Comparison of ENCODE assay signal across 1 cellular context in the genomic region with DNA sequence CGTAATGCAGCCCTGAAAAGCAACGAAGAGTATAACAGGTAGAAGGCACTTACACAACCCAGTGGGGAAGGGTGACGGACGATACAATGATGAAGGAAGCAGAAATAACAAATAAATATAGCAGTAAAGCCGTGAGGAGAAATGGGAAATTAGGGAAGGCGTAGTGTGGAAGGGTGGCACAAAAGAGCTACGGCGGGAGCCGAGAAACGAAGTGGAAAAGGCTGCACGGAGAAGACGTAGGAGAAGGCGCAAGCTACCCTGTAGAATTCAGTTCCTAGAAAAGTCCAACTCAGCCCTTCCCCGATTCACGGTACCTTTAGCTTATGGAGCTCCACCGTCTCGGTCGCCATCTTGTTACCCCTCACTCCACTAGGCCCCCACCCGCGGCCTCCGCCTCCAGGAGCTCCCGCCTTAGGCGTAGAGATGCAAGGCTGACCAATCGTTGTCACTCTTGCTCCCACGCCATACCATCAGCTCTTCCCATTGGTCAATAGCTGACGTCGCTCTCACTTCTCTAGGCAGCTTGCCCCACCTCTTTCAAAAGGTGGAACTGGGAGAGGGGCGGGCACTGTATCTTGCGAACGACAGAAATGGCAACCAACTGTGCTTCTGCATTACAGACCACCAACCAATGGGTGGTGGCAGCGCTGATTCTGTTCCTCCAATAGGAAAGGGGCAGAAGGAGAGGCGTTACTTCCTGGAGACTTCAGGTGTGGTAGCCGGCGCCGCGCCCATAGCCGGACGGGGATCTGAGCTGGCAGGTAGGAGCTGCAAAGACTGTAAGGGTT.
TF ChIP-seq lines count a peak whose summit lies in the region.

A gene with protein sequence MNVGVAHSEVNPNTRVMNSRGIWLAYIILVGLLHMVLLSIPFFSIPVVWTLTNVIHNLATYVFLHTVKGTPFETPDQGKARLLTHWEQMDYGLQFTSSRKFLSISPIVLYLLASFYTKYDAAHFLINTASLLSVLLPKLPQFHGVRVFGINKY (plus strand): TSS at position 690 of the 788 bp plus-strand sequence. CDS start 959 bp downstream, outside the sequence.
A gene with protein sequence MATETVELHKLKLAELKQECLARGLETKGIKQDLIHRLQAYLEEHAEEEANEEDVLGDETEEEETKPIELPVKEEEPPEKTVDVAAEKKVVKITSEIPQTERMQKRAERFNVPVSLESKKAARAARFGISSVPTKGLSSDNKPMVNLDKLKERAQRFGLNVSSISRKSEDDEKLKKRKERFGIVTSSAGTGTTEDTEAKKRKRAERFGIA (minus strand): TSS at position 373 of the 788 bp plus-strand sequence. CDS start 23 bp downstream, at position 350.

TF ChIP-seq in K562, 482 proteins besides CTCF, POLR2A, EP300 and RAD21 (continued from another document and continues in another):
- TF ChIP-seq, protein P1, sequence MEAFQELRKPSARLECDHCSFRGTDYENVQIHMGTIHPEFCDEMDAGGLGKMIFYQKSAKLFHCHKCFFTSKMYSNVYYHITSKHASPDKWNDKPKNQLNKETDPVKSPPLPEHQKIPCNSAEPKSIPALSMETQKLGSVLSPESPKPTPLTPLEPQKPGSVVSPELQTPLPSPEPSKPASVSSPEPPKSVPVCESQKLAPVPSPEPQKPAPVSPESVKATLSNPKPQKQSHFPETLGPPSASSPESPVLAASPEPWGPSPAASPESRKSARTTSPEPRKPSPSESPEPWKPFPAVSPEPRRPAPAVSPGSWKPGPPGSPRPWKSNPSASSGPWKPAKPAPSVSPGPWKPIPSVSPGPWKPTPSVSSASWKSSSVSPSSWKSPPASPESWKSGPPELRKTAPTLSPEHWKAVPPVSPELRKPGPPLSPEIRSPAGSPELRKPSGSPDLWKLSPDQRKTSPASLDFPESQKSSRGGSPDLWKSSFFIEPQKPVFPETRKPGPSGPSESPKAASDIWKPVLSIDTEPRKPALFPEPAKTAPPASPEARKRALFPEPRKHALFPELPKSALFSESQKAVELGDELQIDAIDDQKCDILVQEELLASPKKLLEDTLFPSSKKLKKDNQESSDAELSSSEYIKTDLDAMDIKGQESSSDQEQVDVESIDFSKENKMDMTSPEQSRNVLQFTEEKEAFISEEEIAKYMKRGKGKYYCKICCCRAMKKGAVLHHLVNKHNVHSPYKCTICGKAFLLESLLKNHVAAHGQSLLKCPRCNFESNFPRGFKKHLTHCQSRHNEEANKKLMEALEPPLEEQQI (IDR thresholded peaks at IDR 0.05), result no peak
- TF ChIP-seq NR4A1 (CRISPR knock-in tag; IDR thresholded peaks at IDR 0.05) (0 out of 2 replicates have a peak, but pooled peaks have one; percentile 62), NR4A1 (tag; IDR thresholded peaks at IDR 0.05) (no peak), POLR2AphosphoS5 (IDR thresholded peaks at IDR 0.05; ENCODE audit: control insufficient read depth, insufficient read depth, low read depth, low read length) (peak; percentile 70), ELF4 (CRISPR knock-in tag; IDR thresholded peaks at IDR 0.05) (peak; percentile 95), MAFK (IDR thresholded peaks at IDR 0.05; ENCODE audit: low read length) (no peak), HNRNPLL (IDR thresholded peaks at IDR 0.05; ENCODE audit: low read depth, low read length, poor library complexity, severe bottlenecking) (peak; percentile 89), NFXL1 (CRISPR knock-in tag; IDR thresholded peaks at IDR 0.05) (no peak), PRMT5 (CRISPR knock-in tag; IDR thresholded peaks at IDR 0.05) (no peak), ZNF695 (CRISPR knock-in tag; IDR thresholded peaks at IDR 0.05) (no peak), RBM14 (IDR thresholded peaks at IDR 0.05; ENCODE audit: borderline replicate concordance, insufficient read depth, low read depth, low read length) (no peak), MIER1 (IDR thresholded peaks at IDR 0.05; ENCODE audit: low read depth) (no peak), ZNF785 (CRISPR knock-in tag; IDR thresholded peaks at IDR 0.05) (no peak), DNMT1 (IDR thresholded peaks at IDR 0.05) (peak; percentile 78; the same call in 1 of the 2 replicates), ZBTB8A (IDR thresholded peaks at IDR 0.05; ENCODE audit: partially characterized antibody) (no peak), ZNF121 (CRISPR knock-in tag; conservative IDR thresholded peaks at IDR 0.05) (no peak), NCOA2 (IDR thresholded peaks at IDR 0.05; ENCODE audit: partially characterized antibody in 2 of 2) (no peak), TARDBP (IDR thresholded peaks at IDR 0.05) (no peak; the same call in 1 of the 2 replicates), PATZ1 (CRISPR knock-in tag; IDR thresholded peaks at IDR 0.05; ENCODE audit: borderline replicate concordance) (no peak), ZBTB9 (CRISPR knock-in tag; IDR thresholded peaks at IDR 0.05) (no peak), CBFA2T2 (conservative IDR thresholded peaks at IDR 0.05) (no peak)
- TF ChIP-seq, protein P2, sequence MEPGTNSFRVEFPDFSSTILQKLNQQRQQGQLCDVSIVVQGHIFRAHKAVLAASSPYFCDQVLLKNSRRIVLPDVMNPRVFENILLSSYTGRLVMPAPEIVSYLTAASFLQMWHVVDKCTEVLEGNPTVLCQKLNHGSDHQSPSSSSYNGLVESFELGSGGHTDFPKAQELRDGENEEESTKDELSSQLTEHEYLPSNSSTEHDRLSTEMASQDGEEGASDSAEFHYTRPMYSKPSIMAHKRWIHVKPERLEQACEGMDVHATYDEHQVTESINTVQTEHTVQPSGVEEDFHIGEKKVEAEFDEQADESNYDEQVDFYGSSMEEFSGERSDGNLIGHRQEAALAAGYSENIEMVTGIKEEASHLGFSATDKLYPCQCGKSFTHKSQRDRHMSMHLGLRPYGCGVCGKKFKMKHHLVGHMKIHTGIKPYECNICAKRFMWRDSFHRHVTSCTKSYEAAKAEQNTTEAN (CRISPR knock-in tag; IDR thresholded peaks at IDR 0.05), result no peak
- TF ChIP-seq, protein P3, sequence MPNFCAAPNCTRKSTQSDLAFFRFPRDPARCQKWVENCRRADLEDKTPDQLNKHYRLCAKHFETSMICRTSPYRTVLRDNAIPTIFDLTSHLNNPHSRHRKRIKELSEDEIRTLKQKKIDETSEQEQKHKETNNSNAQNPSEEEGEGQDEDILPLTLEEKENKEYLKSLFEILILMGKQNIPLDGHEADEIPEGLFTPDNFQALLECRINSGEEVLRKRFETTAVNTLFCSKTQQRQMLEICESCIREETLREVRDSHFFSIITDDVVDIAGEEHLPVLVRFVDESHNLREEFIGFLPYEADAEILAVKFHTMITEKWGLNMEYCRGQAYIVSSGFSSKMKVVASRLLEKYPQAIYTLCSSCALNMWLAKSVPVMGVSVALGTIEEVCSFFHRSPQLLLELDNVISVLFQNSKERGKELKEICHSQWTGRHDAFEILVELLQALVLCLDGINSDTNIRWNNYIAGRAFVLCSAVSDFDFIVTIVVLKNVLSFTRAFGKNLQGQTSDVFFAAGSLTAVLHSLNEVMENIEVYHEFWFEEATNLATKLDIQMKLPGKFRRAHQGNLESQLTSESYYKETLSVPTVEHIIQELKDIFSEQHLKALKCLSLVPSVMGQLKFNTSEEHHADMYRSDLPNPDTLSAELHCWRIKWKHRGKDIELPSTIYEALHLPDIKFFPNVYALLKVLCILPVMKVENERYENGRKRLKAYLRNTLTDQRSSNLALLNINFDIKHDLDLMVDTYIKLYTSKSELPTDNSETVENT (CRISPR knock-in tag; IDR thresholded peaks at IDR 0.05), result peak; percentile 86
- TF ChIP-seq, protein P4, sequence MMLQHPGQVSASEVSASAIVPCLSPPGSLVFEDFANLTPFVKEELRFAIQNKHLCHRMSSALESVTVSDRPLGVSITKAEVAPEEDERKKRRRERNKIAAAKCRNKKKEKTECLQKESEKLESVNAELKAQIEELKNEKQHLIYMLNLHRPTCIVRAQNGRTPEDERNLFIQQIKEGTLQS (IDR thresholded peaks at IDR 0.05), result peak; percentile 46
- TF ChIP-seq, protein P4 (CRISPR knock-in tag; conservative IDR thresholded peaks at IDR 0.05), result peak; percentile 51; the same call in 1 of the 2 replicates
- TF ChIP-seq, protein P5, sequence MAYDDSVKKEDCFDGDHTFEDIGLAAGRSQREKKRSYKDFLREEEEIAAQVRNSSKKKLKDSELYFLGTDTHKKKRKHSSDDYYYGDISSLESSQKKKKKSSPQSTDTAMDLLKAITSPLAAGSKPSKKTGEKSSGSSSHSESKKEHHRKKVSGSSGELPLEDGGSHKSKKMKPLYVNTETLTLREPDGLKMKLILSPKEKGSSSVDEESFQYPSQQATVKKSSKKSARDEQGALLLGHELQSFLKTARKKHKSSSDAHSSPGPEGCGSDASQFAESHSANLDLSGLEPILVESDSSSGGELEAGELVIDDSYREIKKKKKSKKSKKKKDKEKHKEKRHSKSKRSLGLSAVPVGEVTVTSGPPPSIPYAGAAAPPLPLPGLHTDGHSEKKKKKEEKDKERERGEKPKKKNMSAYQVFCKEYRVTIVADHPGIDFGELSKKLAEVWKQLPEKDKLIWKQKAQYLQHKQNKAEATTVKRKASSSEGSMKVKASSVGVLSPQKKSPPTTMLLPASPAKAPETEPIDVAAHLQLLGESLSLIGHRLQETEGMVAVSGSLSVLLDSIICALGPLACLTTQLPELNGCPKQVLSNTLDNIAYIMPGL (CRISPR knock-in tag; IDR thresholded peaks at IDR 0.05), result 0 out of 2 replicates have a peak, but pooled peaks have one; percentile 53
